1 cellular context compared by ENCODE assay signal in the genomic region with DNA sequence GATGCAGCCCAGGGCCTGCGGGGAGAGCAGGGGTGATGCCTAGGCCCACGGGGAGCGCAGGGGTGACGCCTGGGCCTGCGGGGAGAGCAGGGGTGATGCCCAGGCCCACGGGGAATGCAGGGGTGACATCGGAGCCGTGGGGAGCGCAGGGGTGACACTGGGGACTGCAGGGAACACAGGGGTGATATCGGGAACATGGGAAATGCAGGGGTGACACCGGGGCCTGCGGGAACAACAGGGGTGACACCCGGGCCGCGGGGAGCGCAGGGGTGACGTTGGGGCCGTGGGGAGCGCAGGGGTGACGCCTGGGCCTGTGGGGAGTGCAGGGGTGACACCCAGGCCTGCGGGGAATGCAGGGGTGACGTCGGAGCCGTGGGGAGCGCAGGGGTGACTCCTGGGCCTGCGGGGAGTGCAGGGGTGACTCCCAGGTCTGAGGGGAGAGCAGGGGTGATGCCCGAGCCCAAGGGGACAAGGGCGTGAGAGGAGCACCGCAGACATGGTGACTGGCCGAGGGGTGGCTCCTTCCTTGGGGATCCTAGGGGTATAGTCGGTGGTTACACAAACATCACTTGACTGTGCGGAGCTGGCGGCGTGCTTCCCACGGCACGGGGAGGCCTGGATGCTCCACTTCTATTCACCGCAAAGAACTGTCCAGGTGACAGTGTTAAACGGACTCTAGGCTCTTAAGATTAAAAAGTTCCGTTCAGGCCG.
TF ChIP-seq lines count a peak whose summit lies in the region.

No MANE protein-coding gene starts in this region.

TF ChIP-seq in IMR-90, 13 proteins besides CTCF, POLR2A, EP300 and RAD21:
- TF ChIP-seq MAFK (IDR thresholded peaks at IDR 0.05; ENCODE audit: low read depth, low read length) (no peak), MXI1 (IDR thresholded peaks at IDR 0.05; ENCODE audit: borderline replicate concordance, low read depth, low read length) (no peak), SMC3 (IDR thresholded peaks at IDR 0.05; ENCODE audit: low read depth, low read length) (no peak), RFX5 (IDR thresholded peaks at IDR 0.05; ENCODE audit: low read depth, low read length) (no peak), MAZ (IDR thresholded peaks at IDR 0.05; ENCODE audit: borderline replicate concordance, low read depth, low read length) (no peak), BHLHE40 (IDR thresholded peaks at IDR 0.05; ENCODE audit: low read depth, low read length) (no peak), FOS (IDR thresholded peaks at IDR 0.05; ENCODE audit: low read depth, low read length) (no peak), NFE2L2 (IDR thresholded peaks at IDR 0.05; ENCODE audit: low read depth, low read length) (no peak), RCOR1 (IDR thresholded peaks at IDR 0.05; ENCODE audit: insufficient replicate concordance, low read length) (no peak), CEBPB (IDR thresholded peaks at IDR 0.05; ENCODE audit: low read depth, low read length) (no peak), CHD1 (IDR thresholded peaks at IDR 0.05; ENCODE audit: low read depth, low read length) (no peak)
- TF ChIP-seq, protein P1, sequence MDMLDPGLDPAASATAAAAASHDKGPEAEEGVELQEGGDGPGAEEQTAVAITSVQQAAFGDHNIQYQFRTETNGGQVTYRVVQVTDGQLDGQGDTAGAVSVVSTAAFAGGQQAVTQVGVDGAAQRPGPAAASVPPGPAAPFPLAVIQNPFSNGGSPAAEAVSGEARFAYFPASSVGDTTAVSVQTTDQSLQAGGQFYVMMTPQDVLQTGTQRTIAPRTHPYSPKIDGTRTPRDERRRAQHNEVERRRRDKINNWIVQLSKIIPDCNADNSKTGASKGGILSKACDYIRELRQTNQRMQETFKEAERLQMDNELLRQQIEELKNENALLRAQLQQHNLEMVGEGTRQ (IDR thresholded peaks at IDR 0.05; ENCODE audit: low read depth, low read length), result no peak
- TF ChIP-seq, protein P2, sequence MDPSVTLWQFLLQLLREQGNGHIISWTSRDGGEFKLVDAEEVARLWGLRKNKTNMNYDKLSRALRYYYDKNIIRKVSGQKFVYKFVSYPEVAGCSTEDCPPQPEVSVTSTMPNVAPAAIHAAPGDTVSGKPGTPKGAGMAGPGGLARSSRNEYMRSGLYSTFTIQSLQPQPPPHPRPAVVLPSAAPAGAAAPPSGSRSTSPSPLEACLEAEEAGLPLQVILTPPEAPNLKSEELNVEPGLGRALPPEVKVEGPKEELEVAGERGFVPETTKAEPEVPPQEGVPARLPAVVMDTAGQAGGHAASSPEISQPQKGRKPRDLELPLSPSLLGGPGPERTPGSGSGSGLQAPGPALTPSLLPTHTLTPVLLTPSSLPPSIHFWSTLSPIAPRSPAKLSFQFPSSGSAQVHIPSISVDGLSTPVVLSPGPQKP (IDR thresholded peaks at IDR 0.05; ENCODE audit: borderline replicate concordance, low read depth, low read length), result no peak
